Comparison of ENCODE assay signal across 10 cellular contexts in the genomic region with DNA sequence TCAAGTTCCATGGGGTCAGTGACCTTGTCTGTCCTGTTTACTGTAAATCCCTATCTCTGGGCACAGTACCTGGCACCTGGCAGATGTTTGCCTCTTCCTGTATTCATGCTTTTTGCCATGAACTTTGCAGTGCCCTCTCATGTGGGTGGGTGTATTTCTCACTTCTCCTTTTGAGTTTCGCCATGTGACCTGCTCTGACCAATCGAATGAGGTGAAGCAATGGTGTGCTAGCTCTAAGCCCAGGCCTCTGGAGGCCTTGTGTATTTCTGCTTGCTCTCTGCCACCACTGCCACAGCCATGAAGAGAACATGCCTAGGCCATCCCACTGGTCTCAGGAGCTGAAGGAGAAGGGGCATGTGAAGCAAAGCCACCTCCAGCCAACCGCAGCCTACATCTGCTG.
DNase-seq lines count a peak whose midpoint lies in the region; ATAC-seq and TF ChIP-seq lines count a peak whose summit lies in the region.
"Had no signal": no experiment of that assay in that cellular context is flagged by ENCODE, and none has a peak within 500 bp of the region (broad histone marks: within the 10 kb centered on the region; RNA-seq: fewer than 3 reads in every experiment).

No MANE protein-coding gene starts in this region.

- peaks cover 0 to 23% (median 7%) of the 10 kb centered on the region in 9 donors for H3K27me3 ChIP-seq in heart left ventricle

- intact Hi-C loops in activated CD8-positive, alpha-beta T cell treated with anti-CD3 and anti-CD28 coated beads for 36 hours (cut with micrococcal nuclease) = no loop called here
- intact Hi-C loops in heart left ventricle (cut with DNase I) = no loop called here

- H3K27me3 Mint-ChIP-seq in activated CD8-positive, alpha-beta T cell treated with anti-CD3 and anti-CD28 coated beads for 36 hours = peaks cover 5% of the 10 kb centered on the region
- no peaks in the 10 kb centered on the region for H3K27me3 Mint-ChIP-seq in activated CD8-positive, alpha-beta T cell treated with anti-CD3 and anti-CD28 coated beads, Interleukin-2, amount 10 ng/mL, durations not matched to agents 7 days and 5 days (ENCODE audit: low read depth)

- TF ChIP-seq POLR2A in heart left ventricle (IDR thresholded peaks at IDR 0.05) = no peak

- DNase-seq in activated CD8-positive, alpha-beta T cell treated with anti-CD3 and anti-CD28 coated beads for 36 hours = peak; percentile 65
- no peak for DNase-seq in activated CD8-positive, alpha-beta T cell treated with anti-CD3 and anti-CD28 coated beads, Interleukin-2, amount 10 ng/mL, durations not matched to agents 7 days and 5 days
- DNase-seq in MV-4-11 (lab: John Stamatoyannopoulos, UW) = peak; percentile 96
- DNase-seq in stimulated activated naive CD8-positive, alpha-beta T cell treated with anti-CD3 and anti-CD28 coated beads, Interleukin-15, Interleukin-2, amounts not matched to agents 100 U/mL and 50 U/mL, for 24 hours = peak; percentile 14
- no peak for DNase-seq in heart left ventricle
- no peak for DNase-seq in DMS 273 treated with DMSO at 0.1 percent for 48 hours (lab: John Stamatoyannopoulos, UW)
- no peak for DNase-seq in epidermal melanocyte (ENCODE audit: insufficient read length, low spot score)
- DNase-seq: lower lobe of right lung, T-helper 2 cell had no signal

- CTCF ChIA-PET in activated CD8-positive, alpha-beta T cell treated with anti-CD3 and anti-CD28 coated beads for 36 hours (lab: Charles Lee) = no interaction called here
- CTCF ChIA-PET in activated CD8-positive, alpha-beta T cell treated with anti-CD3 and anti-CD28 coated beads, Interleukin-2, amount 10 ng/mL, durations not matched to agents 7 days and 5 days (lab: Charles Lee) = no interaction called here

- no peaks in the 10 kb centered on the region for H3K36me3 ChIP-seq in heart left ventricle
- H3K36me3 ChIP-seq: lower lobe of right lung had no signal

- H3K4me3 Mint-ChIP-seq in activated CD8-positive, alpha-beta T cell treated with anti-CD3 and anti-CD28 coated beads for 36 hours = no peak overlapping the region
- no peak overlapping the region for H3K4me3 Mint-ChIP-seq in activated CD8-positive, alpha-beta T cell treated with anti-CD3 and anti-CD28 coated beads, Interleukin-2, amount 10 ng/mL, durations not matched to agents 7 days and 5 days

- no peaks in the 10 kb centered on the region for H3K36me3 Mint-ChIP-seq in activated CD8-positive, alpha-beta T cell treated with anti-CD3 and anti-CD28 coated beads for 36 hours (ENCODE audit: low read depth)
- no peaks in the 10 kb centered on the region for H3K36me3 Mint-ChIP-seq in activated CD8-positive, alpha-beta T cell treated with anti-CD3 and anti-CD28 coated beads, Interleukin-2, amount 10 ng/mL, durations not matched to agents 7 days and 5 days (ENCODE audit: low read depth)

- H3K9me3 ChIP-seq in heart left ventricle = peaks cover 0 to 4% (median 0%) of the 10 kb centered on the region in 12 donors
- H3K9me3 ChIP-seq: lower lobe of right lung had no signal

- peaks cover 7% of the 10 kb centered on the region for H3K4me1 Mint-ChIP-seq in activated CD8-positive, alpha-beta T cell treated with anti-CD3 and anti-CD28 coated beads for 36 hours (ENCODE audit: low read depth)
- H3K4me1 Mint-ChIP-seq in activated CD8-positive, alpha-beta T cell treated with anti-CD3 and anti-CD28 coated beads, Interleukin-2, amount 10 ng/mL, durations not matched to agents 7 days and 5 days (ENCODE audit: low read depth) = no peaks in the 10 kb centered on the region

- H3K27ac Mint-ChIP-seq in activated CD8-positive, alpha-beta T cell treated with anti-CD3 and anti-CD28 coated beads for 36 hours = peak overlapping the region; percentile 26
- no peak overlapping the region for H3K27ac Mint-ChIP-seq in activated CD8-positive, alpha-beta T cell treated with anti-CD3 and anti-CD28 coated beads, Interleukin-2, amount 10 ng/mL, durations not matched to agents 7 days and 5 days

- ATAC-seq in activated CD8-positive, alpha-beta T cell treated with anti-CD3 and anti-CD28 coated beads for 36 hours = peak; percentile 94
- ATAC-seq in activated CD8-positive, alpha-beta T cell treated with anti-CD3 and anti-CD28 coated beads, Interleukin-2, amount 10 ng/mL, durations not matched to agents 7 days and 5 days = no peak
- ATAC-seq in HG02798 (IDR thresholded peaks at IDR 0.05; ENCODE audit: poor library complexity, unreplicated experiment) (peak; percentile 97), heart left ventricle (no peak)
- ATAC-seq in stimulated activated naive CD8-positive, alpha-beta T cell treated with anti-CD3 and anti-CD28 coated beads, Interleukin-15, Interleukin-2, amounts not matched to agents 100 U/mL and 50 U/mL, for 24 hours = peak; percentile 65

- POLR2A ChIA-PET in activated CD8-positive, alpha-beta T cell treated with anti-CD3 and anti-CD28 coated beads for 36 hours (lab: Charles Lee) = interaction anchor here (1.1 kb wide), 1 partner anchor 98 kb away, joined by 3 read pairs; no protein-coding TSS in a partner anchor
- POLR2A ChIA-PET in activated CD8-positive, alpha-beta T cell treated with anti-CD3 and anti-CD28 coated beads, Interleukin-2, amount 10 ng/mL, durations not matched to agents 7 days and 5 days (lab: Charles Lee) = no interaction called here

- 77 to 92% (median 91%) methylated on average over 3 of the region's 3 CpGs for WGBS in heart left ventricle, 4 donors

- no peaks in the 10 kb centered on the region for H3K4me1 ChIP-seq in heart left ventricle
- H3K4me1 ChIP-seq: lower lobe of right lung had no signal

- H3K27ac ChIP-seq in heart left ventricle = no peak overlapping the region
- H3K27ac ChIP-seq: lower lobe of right lung had no signal

- no peak for TF ChIP-seq CTCF in activated CD8-positive, alpha-beta T cell treated with anti-CD3 and anti-CD28 coated beads for 36 hours (IDR thresholded peaks at IDR 0.05)
- TF ChIP-seq CTCF in heart left ventricle (IDR thresholded peaks at IDR 0.05) = no peak

- H3K9me3 Mint-ChIP-seq in activated CD8-positive, alpha-beta T cell treated with anti-CD3 and anti-CD28 coated beads for 36 hours = no peaks in the 10 kb centered on the region
- no peaks in the 10 kb centered on the region for H3K9me3 Mint-ChIP-seq in activated CD8-positive, alpha-beta T cell treated with anti-CD3 and anti-CD28 coated beads, Interleukin-2, amount 10 ng/mL, durations not matched to agents 7 days and 5 days (ENCODE audit: insufficient read depth)

- H3K4me3 ChIP-seq in heart left ventricle = no peak overlapping the region
- H3K4me3 ChIP-seq: lower lobe of right lung had no signal

Comparison
In these comparisons a context has a peak if more than half of its experiments do, and no peak if none do; other contexts are left out.
1. ATAC-seq: peak in activated CD8-positive, alpha-beta T cell treated with anti-CD3 and anti-CD28 coated beads for 36 hours (single experiment), HG02798 (single experiment) and stimulated activated naive CD8-positive, alpha-beta T cell treated with anti-CD3 and anti-CD28 coated beads, Interleukin-15, Interleukin-2, amounts not matched to agents 100 U/mL and 50 U/mL, for 24 hours (single experiment); none in activated CD8-positive, alpha-beta T cell treated with anti-CD3 and anti-CD28 coated beads, Interleukin-2, amount 10 ng/mL, durations not matched to agents 7 days and 5 days (single experiment) and heart left ventricle (0 of 4).
2. DNase-seq: peak in activated CD8-positive, alpha-beta T cell treated with anti-CD3 and anti-CD28 coated beads for 36 hours (single experiment), MV-4-11 (single experiment) and stimulated activated naive CD8-positive, alpha-beta T cell treated with anti-CD3 and anti-CD28 coated beads, Interleukin-15, Interleukin-2, amounts not matched to agents 100 U/mL and 50 U/mL, for 24 hours (single experiment); none in activated CD8-positive, alpha-beta T cell treated with anti-CD3 and anti-CD28 coated beads, Interleukin-2, amount 10 ng/mL, durations not matched to agents 7 days and 5 days (single experiment), heart left ventricle (0 of 5), DMS 273 treated with DMSO at 0.1 percent for 48 hours (single experiment) and epidermal melanocyte (single experiment).